1 cellular context compared by ENCODE assay signal in genomic region chrX:123322531-123322930, GRCh38.
TF ChIP-seq lines count a peak whose summit lies in the region.

No MANE protein-coding gene starts in this region.

TF ChIP-seq in WTC11, 78 proteins besides CTCF, POLR2A, EP300 and RAD21 (continued from another document):
- TF ChIP-seq ZNF219 (CRISPR knock-in tag; IDR thresholded peaks at IDR 0.05; ENCODE audit: borderline replicate concordance) (no peak), FOXP4 (CRISPR knock-in tag; IDR thresholded peaks at IDR 0.05) (no peak), ELF4 (CRISPR knock-in tag; IDR thresholded peaks at IDR 0.05; ENCODE audit: low read depth) (no peak), JUN (CRISPR knock-in tag; IDR thresholded peaks at IDR 0.05) (no peak), GRHL2 (CRISPR knock-in tag; IDR thresholded peaks at IDR 0.05; ENCODE audit: insufficient replicate concordance, severe bottlenecking) (no peak), ZNF416 (CRISPR knock-in tag; IDR thresholded peaks at IDR 0.05) (no peak)
